ENCODE assay signal across 10 cellular contexts in genomic region chr1:155191904-155192303, GRCh38. TPM values are rescaled to one million over a fixed set of nuclear protein-coding genes. Genes with fewer than 3 reads are reported as not detected.
DNase-seq lines count a peak whose midpoint lies in the region; ATAC-seq and TF ChIP-seq lines count a peak whose summit lies in the region.
"Had no signal": no experiment of that assay in that cellular context is flagged by ENCODE, and none has a peak within 500 bp of the region (broad histone marks: within the 10 kb centered on the region; RNA-seq: fewer than 3 reads in every experiment).

No MANE protein-coding gene starts in this region.

- H3K4me3 ChIP-seq in lower lobe of right lung, result peak overlapping the region; percentile 59
- no peak overlapping the region for H3K4me3 ChIP-seq in tibial nerve

- TF ChIP-seq CTCF in lower lobe of right lung (IDR thresholded peaks at IDR 0.05), result no peak
- TF ChIP-seq CTCF in tibial nerve (IDR thresholded peaks at IDR 0.05), result no peak

- DNase-seq in activated naive CD4-positive, alpha-beta T cell treated with anti-CD3 and anti-CD28 coated beads, Interleukin-2, amount 10 ng/mL, durations not matched to agents 7 days and 5 days, result peak; percentile 33
- DNase-seq in activated naive CD4-positive, alpha-beta T cell treated with Interleukin-2 at 50 U/mL for 16 hours, result no peak
- peak; percentile 68 for DNase-seq in lower lobe of right lung
- DNase-seq in tibial nerve (ENCODE audit: low spot score in 2 of 2), result no peak
- DNase-seq in activated gamma-delta T cell treated with Interleukin-2 at 50 U/mL for 16 hours, result no peak
- no peak for DNase-seq in NCI-H2196 (lab: John Stamatoyannopoulos, UW; ENCODE audit: unreplicated experiment)
- no peak for DNase-seq in hippocampal formation (lab: John Stamatoyannopoulos, UW)
- DNase-seq: erythroblast, NCI-H1417 had no signal

- H3K4me3 Mint-ChIP-seq in activated naive CD4-positive, alpha-beta T cell treated with anti-CD3 and anti-CD28 coated beads, Interleukin-2, amount 10 ng/mL, durations not matched to agents 7 days and 5 days, result peak overlapping the region; percentile 83
- H3K4me3 Mint-ChIP-seq in activated naive CD8-positive, alpha-beta T cell, result peak overlapping the region; percentile 42

- CTCF ChIA-PET in activated naive CD4-positive, alpha-beta T cell treated with anti-CD3 and anti-CD28 coated beads, Interleukin-2, amount 10 ng/mL, durations not matched to agents 7 days and 5 days (lab: Charles Lee), result interaction anchor here (2.7 to 3.8 kb wide), 4 partner anchors 14 to 35 kb away, joined by 13 to 56 read pairs (median 40); partner anchors contain the start of genes KRTCAP2, MTX1, THBS3 and TRIM46

- no peaks in the 10 kb centered on the region for H3K27me3 Mint-ChIP-seq in activated naive CD4-positive, alpha-beta T cell treated with anti-CD3 and anti-CD28 coated beads, Interleukin-2, amount 10 ng/mL, durations not matched to agents 7 days and 5 days
- no peaks in the 10 kb centered on the region for H3K27me3 Mint-ChIP-seq in activated naive CD8-positive, alpha-beta T cell

- H3K36me3 ChIP-seq in lower lobe of right lung (no peaks in the 10 kb centered on the region), tibial nerve (peaks cover 0 to 13% (median 0%) of the 10 kb centered on the region in 3 donors)

- peak overlapping the region; percentile 93 for H3K27ac ChIP-seq in lower lobe of right lung
- H3K27ac ChIP-seq in tibial nerve, result peak overlapping the region in 3 of 4 donors; percentile 86 to 97 (median 96)

- H3K27me3 ChIP-seq in lower lobe of right lung (ENCODE audit: low read depth), result no peaks in the 10 kb centered on the region
- no peaks in the 10 kb centered on the region for H3K27me3 ChIP-seq in tibial nerve

- peak overlapping the region; percentile 99 for H3K27ac Mint-ChIP-seq in activated naive CD4-positive, alpha-beta T cell treated with anti-CD3 and anti-CD28 coated beads, Interleukin-2, amount 10 ng/mL, durations not matched to agents 7 days and 5 days
- peak overlapping the region; percentile 79 for H3K27ac Mint-ChIP-seq in activated naive CD8-positive, alpha-beta T cell

- ATAC-seq in lower lobe of right lung, result no peak

- intact Hi-C loops in lower lobe of right lung (cut with DNase I), result no loop called here

- peaks cover 18% of the 10 kb centered on the region for H3K36me3 Mint-ChIP-seq in activated naive CD4-positive, alpha-beta T cell treated with anti-CD3 and anti-CD28 coated beads, Interleukin-2, amount 10 ng/mL, durations not matched to agents 7 days and 5 days
- no peaks in the 10 kb centered on the region for H3K36me3 Mint-ChIP-seq in activated naive CD8-positive, alpha-beta T cell

- peaks cover 26% of the 10 kb centered on the region for H3K4me1 ChIP-seq in lower lobe of right lung
- H3K4me1 ChIP-seq in tibial nerve, result peaks cover 0 to 54% (median 20%) of the 10 kb centered on the region in 4 donors

- no peak for TF ChIP-seq POLR2A in tibial nerve (IDR thresholded peaks at IDR 0.05)

- 86 to 92% methylated on average over 7 to 9 of the region's 17 CpGs for WGBS in tibial nerve, 2 donors

- H3K9me3 Mint-ChIP-seq in activated naive CD4-positive, alpha-beta T cell treated with anti-CD3 and anti-CD28 coated beads, Interleukin-2, amount 10 ng/mL, durations not matched to agents 7 days and 5 days, result no peaks in the 10 kb centered on the region
- no peaks in the 10 kb centered on the region for H3K9me3 Mint-ChIP-seq in activated naive CD8-positive, alpha-beta T cell (ENCODE audit: low read depth)

- TF ChIP-seq EP300 in tibial nerve (IDR thresholded peaks at IDR 0.05), result no peak

- H3K9me3 ChIP-seq in lower lobe of right lung (no peaks in the 10 kb centered on the region), tibial nerve (no peaks in the 10 kb centered on the region)

- peaks cover 45% of the 10 kb centered on the region for H3K4me1 Mint-ChIP-seq in activated naive CD4-positive, alpha-beta T cell treated with anti-CD3 and anti-CD28 coated beads, Interleukin-2, amount 10 ng/mL, durations not matched to agents 7 days and 5 days
- peaks cover 31% of the 10 kb centered on the region for H3K4me1 Mint-ChIP-seq in activated naive CD8-positive, alpha-beta T cell (ENCODE audit: low read depth)

RNA-seq across cellular contexts. Expression of gene THBS3, which starts 15.8 kb away (rescaled TPM):
- total RNA-seq in lower lobe of right lung, result 24.4 TPM
- total RNA-seq in tibial nerve, result 100 to 1,000 TPM in 1 of 4 donors, 10 to 100 TPM in 3; 33.9 to 119 (median 52.6) TPM

RNA-seq across cellular contexts. Expression of gene MTX1, which starts 16.6 kb away (rescaled TPM):
- total RNA-seq in lower lobe of right lung (27.9 TPM), tibial nerve (10 to 100 TPM; 30.1 to 50.7 (median 35.3) TPM)

RNA-seq across cellular contexts. Expression of gene TRIM46, which starts 18.3 kb away (rescaled TPM):
- total RNA-seq in lower lobe of right lung (0.35 TPM), tibial nerve (10 to 100 TPM in 2 of 4 donors, 1 to 10 TPM in 2; 6.0 to 20.4 (median 12.7) TPM)

RNA-seq across cellular contexts. Expression of gene KRTCAP2, which starts 18.8 kb away (rescaled TPM):
- total RNA-seq in lower lobe of right lung (173 TPM), tibial nerve (100 to 1,000 TPM; 102 to 167 (median 146) TPM)

RNA-seq across cellular contexts. Expression of gene DPM3, which starts 51.6 kb away (rescaled TPM):
- total RNA-seq in lower lobe of right lung (62.3 TPM), tibial nerve (100 to 1,000 TPM in 2 of 4 donors, 10 to 100 TPM in 2; 74.7 to 115 (median 95.6) TPM)

Comparison
In these comparisons a context has a peak if more than half of its experiments do, and no peak if none do; other contexts are left out.
1. DNase-seq: peak in activated naive CD4-positive, alpha-beta T cell treated with anti-CD3 and anti-CD28 coated beads, Interleukin-2, amount 10 ng/mL, durations not matched to agents 7 days and 5 days (single experiment) and lower lobe of right lung (single experiment); none in activated naive CD4-positive, alpha-beta T cell treated with Interleukin-2 at 50 U/mL for 16 hours (single experiment), tibial nerve (0 of 2), activated gamma-delta T cell treated with Interleukin-2 at 50 U/mL for 16 hours (single experiment), NCI-H2196 (single experiment) and hippocampal formation (0 of 2).